In the genomic region with DNA sequence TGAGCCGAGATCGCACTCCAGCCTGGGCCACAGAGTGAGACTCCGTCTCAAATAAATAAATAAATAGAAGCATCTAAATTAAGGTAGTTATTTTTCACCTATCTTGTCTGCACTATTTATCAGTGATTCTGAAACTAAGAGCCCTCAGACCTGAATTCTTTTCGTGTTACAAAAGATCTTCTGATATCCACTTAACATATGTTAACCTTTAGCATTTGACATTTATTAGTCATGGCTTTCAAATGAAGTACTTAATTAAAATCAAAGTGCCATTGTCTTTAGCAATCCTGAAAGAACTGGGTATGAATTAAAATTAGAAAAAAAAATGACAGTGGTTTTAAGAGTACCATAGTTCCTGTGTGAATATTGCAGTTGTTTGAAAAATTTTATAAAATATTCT, we compare ENCODE assay signal across 11 cellular contexts.
"Had no signal": no experiment of that assay in that cellular context is flagged by ENCODE, and none has a peak within 500 bp of the region (broad histone marks: within the 10 kb centered on the region; RNA-seq: fewer than 3 reads in every experiment).

No MANE protein-coding gene starts in this region.

- H3K27ac ChIP-seq: GM23248 had no signal

- H3K9me3 ChIP-seq: HAP-1 had no signal

- ATAC-seq: GM23338, HCT116 had no signal

- H3K4me3 Mint-ChIP-seq: GM23338, H9, HFFc6 had no signal

- H3K27ac Mint-ChIP-seq: GM23338, H9, HFFc6 had no signal

- DNase-seq: GM23248, GOT3, H7, H9, HCEC 1CT, HFFc6 had no signal

- FAIRE-seq: H1, H54 had no signal

- H3K4me1 Mint-ChIP-seq: GM23338 had no signal
